20 cellular contexts compared by ENCODE assay signal in genomic region chr14:96623676-96624484, GRCh38.
DNase-seq lines count a peak whose midpoint lies in the region; ATAC-seq, FAIRE-seq and TF ChIP-seq lines count a peak whose summit lies in the region.
"Had no signal": no experiment of that assay in that cellular context is flagged by ENCODE, and none has a peak within 500 bp of the region (broad histone marks: within the 10 kb centered on the region; RNA-seq: fewer than 3 reads in every experiment).

No MANE protein-coding gene starts in this region.

- H3K4ac ChIP-seq in H9 (ENCODE audit: low read depth, low read length) = no peak overlapping the region

- no peak for TF ChIP-seq POLR2A in A549 (IDR thresholded peaks at IDR 0.05; ENCODE audit: low read length)
- TF ChIP-seq POLR2A in stomach (IDR thresholded peaks at IDR 0.05) = no peak
- no peak for TF ChIP-seq POLR2A in uterus (IDR thresholded peaks at IDR 0.05)

- H3K79me1 ChIP-seq in H9 (ENCODE audit: insufficient read depth, low read depth, low read length, poor library complexity, severe bottlenecking) = no peaks in the 10 kb centered on the region

- H2BK12ac ChIP-seq in H9 (ENCODE audit: insufficient read length, low read depth, low read length) = no peak overlapping the region

- no peak overlapping the region for H4K8ac ChIP-seq in H9 (replicated peaks; ENCODE audit: insufficient read length, low read depth, low read length)

- H4K20me1 ChIP-seq in H9 (ENCODE audit: control insufficient read depth, insufficient read depth, insufficient read length) (no peaks in the 10 kb centered on the region), neural progenitor cell (ENCODE audit: low read depth) (no peaks in the 10 kb centered on the region)

- POLR2A ChIA-PET in A549 (lab: Yijun Ruan, JAX) = no interaction called here

- H4K91ac ChIP-seq in H9 (ENCODE audit: insufficient read length, low read depth, low read length) = no peak overlapping the region

- TF ChIP-seq CTCF in A549 (IDR thresholded peaks at IDR 0.05) (no peak), H9 (conservative IDR thresholded peaks at IDR 0.05) (no peak), endothelial cell (IDR thresholded peaks at IDR 0.05; ENCODE audit: unreplicated experiment) (no peak), neural progenitor cell (IDR thresholded peaks at IDR 0.05) (no peak), stomach (IDR thresholded peaks at IDR 0.05) (no peak), uterus (IDR thresholded peaks at IDR 0.05) (no peak)

- no peak overlapping the region for H3K23ac ChIP-seq in H9 (ENCODE audit: insufficient read length, low read depth, low read length)

- H3K27ac Mint-ChIP-seq in H9 (peak overlapping the region in 1 of 3 experiments; percentile 7; a peak in 1 of 7 replicates), endothelial cell (ENCODE audit: unreplicated experiment) (peak overlapping the region; percentile 36), neural progenitor cell (peak overlapping the region; percentile 61)
- peak overlapping the region in 1 of 2 donors; percentile 49 for H3K27ac Mint-ChIP-seq in stimulated activated naive CD8-positive, alpha-beta T cell treated with anti-CD3 and anti-CD28 coated beads, Interleukin-15, amount 100 ng/mL, for 72 hours

- H3K9me3 ChIP-seq in A549 = no peaks in the 10 kb centered on the region
- no peaks in the 10 kb centered on the region for H3K9me3 ChIP-seq in H9 (ENCODE audit: control insufficient read depth, low read depth, low read length)
- no peaks in the 10 kb centered on the region for H3K9me3 ChIP-seq in neural progenitor cell (ENCODE audit: low read depth)
- H3K9me3 ChIP-seq in stomach = no peaks in the 10 kb centered on the region
- H3K9me3 ChIP-seq in uterus = no peaks in the 10 kb centered on the region
- H3K9me3 ChIP-seq: BE2C, HAP-1, Peyer's patch, SJSA1 had no signal

- intact Hi-C loops in stomach (cut with DNase I; ENCODE audit: low total_unique reads) (no loop called here), uterus (cut with DNase I; ENCODE audit: low total_unique reads) (no loop called here)

- no peaks in the 10 kb centered on the region for H3K27me3 ChIP-seq in H9 (ENCODE audit: insufficient read depth, low read length)
- H3K27me3 ChIP-seq in neural progenitor cell = no peaks in the 10 kb centered on the region
- H3K27me3 ChIP-seq in stomach = peaks cover 0 to 70% (median 0%) of the 10 kb centered on the region in 3 donors
- no peaks in the 10 kb centered on the region for H3K27me3 ChIP-seq in uterus
- H3K27me3 ChIP-seq: BE2C, Peyer's patch had no signal

- H3K27me3 Mint-ChIP-seq in H9 (ENCODE audit: low read depth) (peaks cover 12% of the 10 kb centered on the region), endothelial cell (ENCODE audit: unreplicated experiment) (peaks cover 3% of the 10 kb centered on the region), neural progenitor cell (ENCODE audit: insufficient read depth, low read depth) (peaks cover 6% of the 10 kb centered on the region)
- H3K27me3 Mint-ChIP-seq in stimulated activated naive CD8-positive, alpha-beta T cell treated with anti-CD3 and anti-CD28 coated beads, Interleukin-15, amount 100 ng/mL, for 72 hours = peaks cover 20% of the 10 kb centered on the region

- no peak overlapping the region for H2BK15ac ChIP-seq in H9 (ENCODE audit: low read depth, low read length)

- H3K36me3 Mint-ChIP-seq in H9 (ENCODE audit: insufficient read depth in 1 of 3, low read depth in 3 of 3) (no peaks in the 10 kb centered on the region), endothelial cell (ENCODE audit: low read depth, unreplicated experiment) (no peaks in the 10 kb centered on the region), neural progenitor cell (no peaks in the 10 kb centered on the region)

- H3K4me3 Mint-ChIP-seq in H9 (no peak overlapping the region), endothelial cell (ENCODE audit: unreplicated experiment) (no peak overlapping the region), neural progenitor cell (peak overlapping the region; percentile 33)
- no peak overlapping the region for H3K4me3 Mint-ChIP-seq in stimulated activated naive CD8-positive, alpha-beta T cell treated with anti-CD3 and anti-CD28 coated beads, Interleukin-15, amount 100 ng/mL, for 72 hours

- no peak overlapping the region for H3K4me2 ChIP-seq in A549
- no peak overlapping the region for H3K4me2 ChIP-seq in H9 (ENCODE audit: insufficient read depth, insufficient read length, low read length)
- no peak overlapping the region for H3K4me2 ChIP-seq in neural progenitor cell
- H3K4me2 ChIP-seq: KMS-11 had no signal

- no peaks in the 10 kb centered on the region for H3K9me3 Mint-ChIP-seq in H9
- no peaks in the 10 kb centered on the region for H3K9me3 Mint-ChIP-seq in endothelial cell (ENCODE audit: unreplicated experiment)
- H3K9me3 Mint-ChIP-seq in neural progenitor cell = no peaks in the 10 kb centered on the region
- H3K9me3 Mint-ChIP-seq in stimulated activated naive CD8-positive, alpha-beta T cell treated with anti-CD3 and anti-CD28 coated beads, Interleukin-15, amount 100 ng/mL, for 72 hours = no peaks in the 10 kb centered on the region

- H3K9ac ChIP-seq in H9 (ENCODE audit: extremely low read depth, insufficient read length, low read length) (no peak overlapping the region), neural progenitor cell (no peak overlapping the region)
- H3K9ac ChIP-seq: KMS-11 had no signal

- H3K4me1 ChIP-seq in A549 = no peaks in the 10 kb centered on the region
- no peaks in the 10 kb centered on the region for H3K4me1 ChIP-seq in H9 (ENCODE audit: insufficient read depth, low read length)
- no peaks in the 10 kb centered on the region for H3K4me1 ChIP-seq in neural progenitor cell
- no peaks in the 10 kb centered on the region for H3K4me1 ChIP-seq in stomach
- no peaks in the 10 kb centered on the region for H3K4me1 ChIP-seq in uterus
- H3K4me1 ChIP-seq: BE2C, HAP-1, Peyer's patch, SJSA1 had no signal

- no peak overlapping the region; the same call in 1 of the 2 replicates for H3K14ac ChIP-seq in H9 (ENCODE audit: insufficient read depth, low read length)

- H2AFZ ChIP-seq in H9 (ENCODE audit: low read length) (no peak overlapping the region), neural progenitor cell (replicated peaks) (peak overlapping the region; percentile 44)

- H3K56ac ChIP-seq in H9 (ENCODE audit: insufficient read length, low read depth, low read length) = no peak overlapping the region

- no peak overlapping the region for H3K18ac ChIP-seq in H9 (ENCODE audit: insufficient read length, low read depth, low read length)

- DNase-seq in A549 (ENCODE audit: low read depth in 1 of 2, low spot score in 1 of 2) = no peak
- DNase-seq in H9 = peak; percentile 20
- no peak for DNase-seq in endothelial cell (ENCODE audit: low spot score)
- no peak for DNase-seq in neural progenitor cell (ENCODE audit: low spot score)
- no peak for DNase-seq in stomach
- no peak for DNase-seq in uterus
- no peak for DNase-seq in stimulated activated naive CD8-positive, alpha-beta T cell treated with anti-CD3 and anti-CD28 coated beads, Interleukin-15, amount 100 ng/mL, for 72 hours
- DNase-seq: BE2C, EL, GF-D8, NCI-H1092 treated with DMSO at 0.1 percent for 48 hours, NCI-H1436 treated with DMSO at 0.1 percent for 48 hours, NCI-H1930, NCI-H69 had no signal

- no peaks in the 10 kb centered on the region for H3K23me2 ChIP-seq in H9 (ENCODE audit: insufficient read length, low read depth, low read length, poor library complexity, severe bottlenecking)

- H3F3A ChIP-seq in neural progenitor cell (ENCODE audit: low read depth) = no peaks in the 10 kb centered on the region

- CTCF ChIA-PET in A549 (lab: Yijun Ruan, JAX) = interaction anchor here (1.1 kb wide), 1 partner anchor 117 kb away, joined by 3 read pairs; no protein-coding TSS in a partner anchor

- H3K79me2 ChIP-seq in H9 (ENCODE audit: insufficient read depth, low read length) (no peaks in the 10 kb centered on the region), neural progenitor cell (ENCODE audit: low read depth) (no peaks in the 10 kb centered on the region)

- no peak overlapping the region for H3K27ac ChIP-seq in A549
- H3K27ac ChIP-seq in H9 (ENCODE audit: insufficient read length, low read depth, low read length) = no peak overlapping the region
- H3K27ac ChIP-seq in neural progenitor cell = no peak overlapping the region
- H3K27ac ChIP-seq in stomach = no peak overlapping the region
- no peak overlapping the region for H3K27ac ChIP-seq in uterus
- H3K27ac ChIP-seq: HL-60, KMS-11, Peyer's patch, SJSA1 had no signal

- H2AK5ac ChIP-seq in H9 (ENCODE audit: insufficient read length, low read length) = no peak overlapping the region

- H3K36me3 ChIP-seq in neural progenitor cell (no peaks in the 10 kb centered on the region), stomach (no peaks in the 10 kb centered on the region), uterus (no peaks in the 10 kb centered on the region)
- H3K36me3 ChIP-seq: BE2C, HAP-1, Peyer's patch, SJSA1 had no signal

- no peak overlapping the region for H3T11ph ChIP-seq in H9 (ENCODE audit: low read length)

- no peak overlapping the region for H3K4me3 ChIP-seq in A549
- no peak overlapping the region for H3K4me3 ChIP-seq in neural progenitor cell
- no peak overlapping the region for H3K4me3 ChIP-seq in stomach
- no peak overlapping the region for H3K4me3 ChIP-seq in uterus
- H3K4me3 ChIP-seq: HAP-1, Peyer's patch, SJSA1 had no signal

- H3K4me1 Mint-ChIP-seq in H9 (peaks cover 2 to 16% of the 10 kb centered on the region in 2 experiments; a peak in 3 of 4 replicates), endothelial cell (ENCODE audit: unreplicated experiment) (no peaks in the 10 kb centered on the region), neural progenitor cell (peaks cover 13% of the 10 kb centered on the region)
- no peaks in the 10 kb centered on the region for H3K4me1 Mint-ChIP-seq in stimulated activated naive CD8-positive, alpha-beta T cell treated with anti-CD3 and anti-CD28 coated beads, Interleukin-15, amount 100 ng/mL, for 72 hours

- ATAC-seq in A549 (no peak), GM18868 (IDR thresholded peaks at IDR 0.05; ENCODE audit: unreplicated experiment) (no peak)
- ATAC-seq in stimulated activated naive CD8-positive, alpha-beta T cell treated with anti-CD3 and anti-CD28 coated beads, Interleukin-15, amount 100 ng/mL, for 72 hours = no peak

- H2BK20ac ChIP-seq in H9 (ENCODE audit: low read depth, low read length, poor library complexity, severe bottlenecking) = no peak overlapping the region

- WGBS in A549 (ENCODE audit: missing lambda C conversion rate) = 40% methylated on average over 32 of the region's 34 CpGs
- no CpG with 5 or more reads among the region's 34 CpGs for WGBS in H9 (ENCODE audit: extremely low coverage, insufficient read length, low lambda C conversion rate)
- 79 to 86% (median 82%) methylated on average over 34 of the region's 34 CpGs for WGBS in stomach, 5 donors

- FAIRE-seq in A549 (lab: Jason Lieb, UNC) = no peak

- H2BK120ac ChIP-seq in H9 (ENCODE audit: low read depth, low read length, poor library complexity, severe bottlenecking) = no peak overlapping the region

- TF ChIP-seq EP300 in A549 (IDR thresholded peaks at IDR 0.05) (no peak), stomach (IDR thresholded peaks at IDR 0.05) (no peak)

- H4K5ac ChIP-seq in H9 (ENCODE audit: insufficient read length, low read depth, low read length) = no peak overlapping the region

- TF ChIP-seq RAD21 in A549 (conservative IDR thresholded peaks at IDR 0.05 in 1 of 2, IDR thresholded peaks at IDR 0.05 in 1 of 2) = no peak

- no peak overlapping the region for H2BK5ac ChIP-seq in H9 (ENCODE audit: insufficient read length, low read length)

TF ChIP-seq in A549, 52 proteins besides CTCF, POLR2A, EP300 and RAD21 (continues in another document):
- TF ChIP-seq CBX2 (IDR thresholded peaks at IDR 0.05; ENCODE audit: borderline replicate concordance, low read depth) = no peak
